In genomic region chr10:104120512-104120902, GRCh38 we compare ENCODE assay signal across 8 cellular contexts. TPM values are rescaled to one million over a fixed set of nuclear protein-coding genes. Genes with fewer than 3 reads are reported as not detected.
DNase-seq lines count a peak whose midpoint lies in the region; ATAC-seq and TF ChIP-seq lines count a peak whose summit lies in the region.

No MANE protein-coding gene starts in this region.

- no peak for DNase-seq in activated T-cell treated with anti-CD3 and anti-CD28 coated beads, Interleukin-2, amount 50 U/mL, for 72 hours
- no peak for DNase-seq in activated T-cell treated with anti-CD3 and anti-CD28 coated beads, Interleukin-2, amount 50 U/mL, for 48 hours
- DNase-seq in right lobe of liver = no peak
- no peak for DNase-seq in thyroid gland
- DNase-seq in head of caudate nucleus = no peak
- DNase-seq in stimulated activated naive CD4-positive, alpha-beta T cell treated with Interleukin-2 at 50 U/mL for 16 hours (lab: John Stamatoyannopoulos, UW) = no peak

- peak overlapping the region; percentile 95 for H3K27ac Mint-ChIP-seq in activated T-cell treated with anti-CD3 and anti-CD28 coated beads, Interleukin-2, amount 50 U/mL, for 72 hours

- TF ChIP-seq POLR2A in right lobe of liver (IDR thresholded peaks at IDR 0.05) (no peak), thyroid gland (IDR thresholded peaks at IDR 0.05) (no peak)

- intact Hi-C loops in right lobe of liver (cut with DNase I) (no loop called here), thyroid gland (cut with DNase I) (no loop called here), head of caudate nucleus (cut with DNase I) (loop anchor here (5.0 to 10.0 kb wide), 5 partner anchors 43 to 206 kb away; partner anchors contain the start of genes SLK and STN1)

- no peaks in the 10 kb centered on the region for H3K36me3 ChIP-seq in right lobe of liver
- H3K36me3 ChIP-seq in thyroid gland = no peaks in the 10 kb centered on the region

- H3K4me1 ChIP-seq in right lobe of liver (peaks cover 0 to 5% (median 0%) of the 10 kb centered on the region in 4 donors), thyroid gland (peaks cover 0 to 32% of the 10 kb centered on the region in 2 donors)

- peak overlapping the region; percentile 89 to 92 for H3K4me3 Mint-ChIP-seq in activated T-cell treated with anti-CD3 and anti-CD28 coated beads, Interleukin-2, amount 50 U/mL, for 72 hours

- no peak for TF ChIP-seq CTCF in right lobe of liver (IDR thresholded peaks at IDR 0.05)
- TF ChIP-seq CTCF in thyroid gland (IDR thresholded peaks at IDR 0.05) = no peak

- WGBS in right lobe of liver (ENCODE audit: insufficient coverage, low coverage, low lambda C conversion rate, missing lambda C conversion rate) = 63% methylated on average over 2 of the region's 2 CpGs
- WGBS in thyroid gland, 2 donors = 49 to 51% methylated on average over 2 of the region's 2 CpGs

- H3K27ac ChIP-seq in angular gyrus (ENCODE audit: low read depth, low read length) (peak overlapping the region; percentile 99), right lobe of liver (peak overlapping the region; percentile 94 to 96 (median 95)), thyroid gland (peak overlapping the region; percentile 98 to 99 (median 99))

- H3K4me3 ChIP-seq in right lobe of liver (peak overlapping the region; percentile 47 to 69 (median 59)), thyroid gland (replicated peaks in 1 of 3) (peak overlapping the region in 2 of 3 donors; percentile 22 to 42)

- H3K9me3 ChIP-seq in right lobe of liver = no peaks in the 10 kb centered on the region
- no peaks in the 10 kb centered on the region for H3K9me3 ChIP-seq in thyroid gland

- H3K36me3 Mint-ChIP-seq in activated T-cell treated with anti-CD3 and anti-CD28 coated beads, Interleukin-2, amount 50 U/mL, for 72 hours (ENCODE audit: insufficient read depth in 2 of 2) = peaks cover 0 to 4% of the 10 kb centered on the region in 2 donors

- peaks cover 6% of the 10 kb centered on the region for H3K27me3 Mint-ChIP-seq in activated T-cell treated with anti-CD3 and anti-CD28 coated beads, Interleukin-2, amount 50 U/mL, for 72 hours (ENCODE audit: low read depth)

- no peaks in the 10 kb centered on the region for H3K27me3 ChIP-seq in right lobe of liver
- H3K27me3 ChIP-seq in thyroid gland = no peaks in the 10 kb centered on the region

- H3K9me3 Mint-ChIP-seq in activated T-cell treated with anti-CD3 and anti-CD28 coated beads, Interleukin-2, amount 50 U/mL, for 72 hours = no peaks in the 10 kb centered on the region

- peaks cover 40% of the 10 kb centered on the region for H3K4me1 Mint-ChIP-seq in activated T-cell treated with anti-CD3 and anti-CD28 coated beads, Interleukin-2, amount 50 U/mL, for 72 hours (ENCODE audit: low read depth)

- ATAC-seq in activated T-cell treated with anti-CD3 and anti-CD28 coated beads, Interleukin-2, amount 50 U/mL, for 72 hours (replicated peaks in 1 of 2) = no peak
- ATAC-seq in right lobe of liver (no peak), GM18873 (IDR thresholded peaks at IDR 0.05; ENCODE audit: low FRiP score, unreplicated experiment) (no peak)

RNA-seq across cellular contexts. Expression of gene SFR1, which starts 1.5 kb away (rescaled TPM):
- total RNA-seq in activated T-cell treated with anti-CD3 and anti-CD28 coated beads, Interleukin-2, amount 50 U/mL, for 72 hours = 10 to 100 TPM; 16.0 to 16.3 TPM
- total RNA-seq in right lobe of liver = 1 to 10 TPM; 1.2 to 3.5 (median 1.7) TPM
- total RNA-seq in thyroid gland = 10 to 100 TPM in 1 of 4 donors, 1 to 10 TPM in 3; 4.5 to 12.1 (median 5.1) TPM

RNA-seq across cellular contexts. Expression of gene COL17A1, which starts 34.8 kb away (rescaled TPM):
- total RNA-seq in activated T-cell treated with anti-CD3 and anti-CD28 coated beads, Interleukin-2, amount 50 U/mL, for 72 hours = not detected
- total RNA-seq in right lobe of liver (under 1 TPM in 2 of 6 experiments, not detected in 4; 0.11 to 0.12 TPM), thyroid gland (10 to 100 TPM in 1 of 4 donors, 1 to 10 TPM in 2, under 1 TPM in 1; 0.49 to 10.2 (median 2.3) TPM)
